8 cellular contexts compared by ENCODE assay signal in the genomic region with DNA sequence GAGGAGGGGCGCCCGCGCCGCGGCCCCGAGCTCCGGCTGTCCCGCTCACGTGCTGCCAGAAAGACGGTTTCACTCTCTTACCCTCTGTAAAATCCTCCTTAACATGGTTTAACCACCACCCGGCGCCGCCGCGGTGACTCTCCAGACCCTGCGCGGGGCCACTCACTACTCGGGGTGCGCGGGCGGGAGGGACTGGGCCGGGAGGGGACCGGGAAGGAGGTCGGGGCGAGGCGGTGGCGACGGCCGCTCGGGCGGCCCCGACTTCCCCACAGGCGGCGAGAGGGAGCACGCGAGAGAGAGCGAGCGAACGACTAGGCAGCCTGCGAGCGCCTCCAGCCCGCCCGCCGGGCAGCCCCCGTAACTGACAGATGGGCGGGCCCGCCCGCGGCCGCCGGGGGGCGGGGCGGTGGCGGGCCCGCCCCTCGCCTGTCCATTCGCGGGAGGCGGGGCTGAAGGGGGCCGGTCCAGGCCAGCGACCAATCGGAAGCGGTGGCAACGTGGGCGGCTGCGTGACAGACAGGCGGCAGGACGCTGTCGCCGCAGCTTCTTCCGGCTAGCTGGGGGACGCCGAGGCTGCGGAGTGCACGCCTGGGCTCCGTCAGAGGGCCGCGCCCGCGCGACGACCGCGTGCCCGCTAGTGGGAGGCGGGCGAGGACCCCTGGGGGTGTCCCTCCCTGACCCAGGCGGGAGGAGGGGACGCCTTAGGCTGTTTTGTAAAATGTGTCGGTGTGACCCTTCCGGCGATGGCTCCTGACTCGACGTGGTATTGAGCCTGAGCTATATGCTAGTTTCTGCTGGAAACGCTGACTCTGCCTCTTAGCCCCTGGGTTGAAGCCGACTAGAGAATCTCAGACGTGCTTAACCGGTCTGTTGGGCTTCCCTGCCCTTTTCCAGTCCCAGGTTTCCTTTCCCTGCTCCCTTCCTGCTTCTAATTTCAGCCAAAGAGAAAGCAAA. TPM values are rescaled to one million over a fixed set of nuclear protein-coding genes. Genes with fewer than 3 reads are reported as not detected.
DNase-seq lines count a peak whose midpoint lies in the region; ATAC-seq and TF ChIP-seq lines count a peak whose summit lies in the region.

A gene (minus strand): TSS at position 334 of the 954 bp plus-strand sequence. CDS start 229 bp downstream, at position 105.

- H3K79me2 ChIP-seq in mammary epithelial cell (ENCODE audit: insufficient read depth, low read length), result peaks cover 43% of the 10 kb centered on the region
- H3K79me2 ChIP-seq in smooth muscle cell (ENCODE audit: low read depth), result peaks cover 31% of the 10 kb centered on the region

- in situ Hi-C loops in mammary epithelial cell (cut with MboI; ENCODE audit: low sequenced_read_pairs in 2 of 2), result no loop called here

- H3K4me2 ChIP-seq in mammary epithelial cell (ENCODE audit: insufficient read depth, low read depth, low read length), result peak within 1 kb of the TSS; percentile 84
- H3K4me2 ChIP-seq in smooth muscle cell, result peak within 1 kb of the TSS; percentile 92

- H3K4me3 ChIP-seq in AG04449 (ENCODE audit: low read depth, low read length) (peak within 1 kb of the TSS; percentile 84), WERI-Rb-1 (ENCODE audit: low read depth, low read length) (peak within 1 kb of the TSS; percentile 84), mammary epithelial cell (replicated peaks in 1 of 3; ENCODE audit: insufficient read depth in 1 of 3, low read depth in 2 of 3, low read length in 3 of 3) (peak within 1 kb of the TSS; percentile 66 to 75 (median 70)), smooth muscle cell (peak within 1 kb of the TSS; percentile 94)

- CTCF ChIA-PET in AG04449 (lab: Yijun Ruan, JAX), result interaction anchor here (1.0 to 1.4 kb wide), 4 partner anchors 15 to 491 kb away, joined by 3 to 5 read pairs (median 4); no protein-coding TSS in a partner anchor
- CTCF ChIA-PET in mammary epithelial cell (lab: Charles Lee; ENCODE audit: low non-redundant PET), result no interaction called here

- dilution Hi-C loops in mammary epithelial cell (cut with HindIII; ENCODE audit: low sequenced_read_pairs), result no loop called here

- intact Hi-C loops in mammary epithelial cell (cut with micrococcal nuclease), result loop anchor here (1.0 to 5.0 kb wide), 5 partner anchors 9 to 142 kb away; no protein-coding TSS in a partner anchor

- peaks cover 17% of the 10 kb centered on the region for H3K4me1 ChIP-seq in mammary epithelial cell (ENCODE audit: insufficient read depth, low read length)
- peaks cover 13% of the 10 kb centered on the region for H3K4me1 ChIP-seq in smooth muscle cell (ENCODE audit: low read depth)

- no TSS peak for BruUV-seq in mammary epithelial cell (replicated peaks; lab: Mats Ljungman, UMichigan)

- DNase-seq in AG04449 (ENCODE audit: low read depth, low spot score) (peak; percentile 73), NCI-H2196 treated with DMSO at 0.1 percent for 48 hours (lab: John Stamatoyannopoulos, UW; ENCODE audit: unreplicated experiment) (peak; percentile 86), WERI-Rb-1 (peak; percentile 98), mammary epithelial cell (peak; percentile 96), iPS-NIHi11 (ENCODE audit: low spot score) (peak; percentile 96), smooth muscle cell (lab: John Stamatoyannopoulos, UW; ENCODE audit: unreplicated experiment) (peak; percentile 91)

- H4K20me1 ChIP-seq in mammary epithelial cell (ENCODE audit: insufficient read depth, low read length), result no peaks in the 10 kb centered on the region
- H4K20me1 ChIP-seq in smooth muscle cell (ENCODE audit: low read depth), result peaks cover 32% of the 10 kb centered on the region

- H3K27me3 ChIP-seq in WERI-Rb-1 (ENCODE audit: insufficient read depth, low read depth, severe bottlenecking), result no peaks in the 10 kb centered on the region
- no peaks in the 10 kb centered on the region for H3K27me3 ChIP-seq in mammary epithelial cell (ENCODE audit: insufficient read depth, low read length)
- no peaks in the 10 kb centered on the region for H3K27me3 ChIP-seq in smooth muscle cell (ENCODE audit: low read depth)

- POLR2A ChIA-PET in AG04449 (lab: Yijun Ruan, JAX), result interaction anchor here (0.8 to 1.2 kb wide), 2 partner anchors 30 to 44 kb away, joined by 3 to 5 read pairs; no protein-coding TSS in a partner anchor

- H2AFZ ChIP-seq in mammary epithelial cell (ENCODE audit: low read depth, low read length) (peak within 1 kb of the TSS; percentile 86), smooth muscle cell (ENCODE audit: low read depth) (peak within 1 kb of the TSS; percentile 82)

- H3K27ac ChIP-seq in WERI-Rb-1 (peak within 1 kb of the TSS; percentile 98), mammary epithelial cell (ENCODE audit: insufficient read depth, low read depth, low read length) (peak within 1 kb of the TSS; percentile 97), smooth muscle cell (ENCODE audit: low read depth) (peak within 1 kb of the TSS; percentile 99)

- TF ChIP-seq CTCF in AG04449 (IDR thresholded peaks at IDR 0.05; ENCODE audit: insufficient read depth, low read length, missing control alignments) (peak; percentile 40), WERI-Rb-1 (IDR thresholded peaks at IDR 0.05; ENCODE audit: low read depth, low read length) (peak; percentile 23; the same call in 1 of the 2 replicates), mammary epithelial cell (conservative IDR thresholded peaks at IDR 0.05 in 1 of 2, IDR thresholded peaks at IDR 0.05 in 1 of 2; ENCODE audit: extremely low read depth in 1 of 2, insufficient read depth in 1 of 2, low read depth in 1 of 2, low read length in 2 of 2) (no peak), smooth muscle cell (IDR thresholded peaks at IDR 0.05; ENCODE audit: borderline replicate concordance, insufficient read depth, poor library complexity, severe bottlenecking) (no peak)

- ATAC-seq in GM18870 (IDR thresholded peaks at IDR 0.05; ENCODE audit: unreplicated experiment) (peak; percentile 71), HG03135 (IDR thresholded peaks at IDR 0.05; ENCODE audit: unreplicated experiment) (peak; percentile 88)

- no peaks in the 10 kb centered on the region for H3K9me3 ChIP-seq in WERI-Rb-1 (ENCODE audit: severe bottlenecking)
- no peaks in the 10 kb centered on the region for H3K9me3 ChIP-seq in mammary epithelial cell (replicated peaks; ENCODE audit: insufficient read depth, low read length)
- no peaks in the 10 kb centered on the region for H3K9me3 ChIP-seq in smooth muscle cell (replicated peaks; ENCODE audit: low read depth)

- peak within 1 kb of the TSS; percentile 92 for H3K9ac ChIP-seq in mammary epithelial cell (ENCODE audit: insufficient read depth, low read length)
- H3K9ac ChIP-seq in smooth muscle cell (ENCODE audit: low read depth), result peak within 1 kb of the TSS; percentile 99

- WGBS in mammary epithelial cell (ENCODE audit: low coverage, missing lambda C conversion rate), result 5% methylated on average over 12 of the region's 98 CpGs
- under 1% methylated on average over 56 of the region's 98 CpGs for WGBS in smooth muscle cell (ENCODE audit: low lambda C conversion rate)

- H3F3A ChIP-seq in smooth muscle cell (ENCODE audit: low read depth), result peaks cover 21% of the 10 kb centered on the region

- H3K36me3 ChIP-seq in WERI-Rb-1 (no peaks in the 10 kb centered on the region; the same call in 1 of the 2 replicates), mammary epithelial cell (ENCODE audit: insufficient read depth, low read length) (no peaks in the 10 kb centered on the region), smooth muscle cell (ENCODE audit: low read depth) (no peaks in the 10 kb centered on the region)

RNA-seq across cellular contexts. Expression of the gene that starts here (rescaled TPM):
- total RNA-seq in mammary epithelial cell (10 to 100 TPM; 17.2 to 45.2 TPM), smooth muscle cell (25.1 and 28.5 TPM in 2 replicates)
- polyA plus RNA-seq in mammary epithelial cell (5.8 TPM), smooth muscle cell (22.7 and 29.0 TPM in 2 replicates)
- 43.6 TPM for polyA minus RNA-seq in mammary epithelial cell

Comparison
In these comparisons a context has a peak if more than half of its experiments do, and no peak if none do; other contexts are left out.
1. Peak in every context shown above with its lines: DNase-seq, ATAC-seq, H3K4me3 ChIP-seq and H3K27ac ChIP-seq.
2. CTCF ChIP-seq: peak in AG04449 (single experiment) and WERI-Rb-1 (single experiment); none in mammary epithelial cell (0 of 2) and smooth muscle cell (single experiment).